Comparison of ENCODE assay signal across 23 cellular contexts in genomic region chr2:43267393-43267792, GRCh38. TPM values are rescaled to one million over a fixed set of nuclear protein-coding genes. Genes with fewer than 3 reads are reported as not detected.
DNase-seq lines count a peak whose midpoint lies in the region; ATAC-seq and TF ChIP-seq lines count a peak whose summit lies in the region.
"Had no signal": no experiment of that assay in that cellular context is flagged by ENCODE, and none has a peak within 500 bp of the region (broad histone marks: within the 10 kb centered on the region; RNA-seq: fewer than 3 reads in every experiment).

No MANE protein-coding gene starts in this region.

- peak; percentile 80 for DNase-seq in DMS 273 (lab: John Stamatoyannopoulos, UW; ENCODE audit: unreplicated experiment)
- no peak for DNase-seq in ascending aorta (ENCODE audit: low spot score in 2 of 2)
- peak; percentile 61 to 73 (median 71) for DNase-seq in right cardiac atrium
- no peak for DNase-seq in stomach
- no peak for DNase-seq in stimulated activated naive CD8-positive, alpha-beta T cell treated with anti-CD3 and anti-CD28 coated beads, Interleukin-15, Interleukin-2, amounts not matched to agents 100 U/mL and 50 U/mL, for 24 hours
- DNase-seq: activated CD4-positive, alpha-beta T cell treated with anti-CD3 and anti-CD28 coated beads, Interleukin-2, amount 50 U/mL, for 1 hour; activated naive CD8-positive, alpha-beta T cell treated with anti-CD3 and anti-CD28 coated beads, Interleukin-2, amount 10 ng/mL, durations not matched to agents 7 days and 5 days; CD4-positive, CD25-positive, alpha-beta regulatory T cell; colonic mucosa; H7; NCI-H1417 treated with DMSO at 0.1 percent for 48 hours; NCI-H510A; SJCRH30; stimulated activated CD4-positive, alpha-beta T cell treated with anti-CD3 and anti-CD28 coated beads, Interleukin-2, amount 100 ng/mL, for 48 hours; stimulated activated naive CD4-positive, alpha-beta T cell treated with Interleukin-2 at 50 U/mL for 16 hours had no signal

- WGBS in right cardiac atrium = 67% methylated on average over 7 of the region's 7 CpGs
- WGBS in stomach, 5 donors = 83 to 91% (median 88%) methylated on average over 7 of the region's 7 CpGs

- H3K27me3 ChIP-seq in ascending aorta (no peaks in the 10 kb centered on the region), right cardiac atrium (ENCODE audit: control insufficient read depth, insufficient read depth) (no peaks in the 10 kb centered on the region), stomach (no peaks in the 10 kb centered on the region)
- H3K27me3 ChIP-seq: colonic mucosa, SJCRH30 had no signal

- no peaks in the 10 kb centered on the region for H3K9me3 ChIP-seq in ascending aorta
- H3K9me3 ChIP-seq in right cardiac atrium (ENCODE audit: control insufficient read depth, low read length) = no peaks in the 10 kb centered on the region
- H3K9me3 ChIP-seq in stomach = no peaks in the 10 kb centered on the region
- H3K9me3 ChIP-seq: colonic mucosa, mucosa of descending colon, psoas muscle, SJCRH30 had no signal

- ATAC-seq in right cardiac atrium = no peak
- ATAC-seq in HG02798 (IDR thresholded peaks at IDR 0.05; ENCODE audit: poor library complexity, unreplicated experiment) = no peak
- ATAC-seq in HG03432 (IDR thresholded peaks at IDR 0.05; ENCODE audit: unreplicated experiment) = no peak
- ATAC-seq in stimulated activated naive CD8-positive, alpha-beta T cell treated with anti-CD3 and anti-CD28 coated beads, Interleukin-15, Interleukin-2, amounts not matched to agents 100 U/mL and 50 U/mL, for 24 hours = no peak
- ATAC-seq in HG03439 (IDR thresholded peaks at IDR 0.05; ENCODE audit: unreplicated experiment) = no peak
- ATAC-seq: mucosa of descending colon, psoas muscle had no signal

- H3K36me3 ChIP-seq in ascending aorta = no peaks in the 10 kb centered on the region
- peaks cover 0 to 1% (median 0%) of the 10 kb centered on the region in 4 donors for H3K36me3 ChIP-seq in stomach
- H3K36me3 ChIP-seq: colonic mucosa, SJCRH30 had no signal

- TF ChIP-seq CTCF in ascending aorta (IDR thresholded peaks at IDR 0.05) = no peak
- no peak for TF ChIP-seq CTCF in stomach (IDR thresholded peaks at IDR 0.05)

- peaks cover 20 to 44% of the 10 kb centered on the region in 2 donors for H3K4me1 ChIP-seq in ascending aorta
- H3K4me1 ChIP-seq in right cardiac atrium (ENCODE audit: control insufficient read depth, insufficient read depth, low read length) = peaks cover 25% of the 10 kb centered on the region
- peaks cover 18 to 65% (median 45%) of the 10 kb centered on the region in 4 donors for H3K4me1 ChIP-seq in stomach
- H3K4me1 ChIP-seq: colonic mucosa had no signal

- H3K27ac ChIP-seq in ascending aorta (peak overlapping the region; percentile 79 to 90), right cardiac atrium (ENCODE audit: low read length) (no peak overlapping the region), stomach (peak overlapping the region in 4 of 5 donors; percentile 74 to 83 (median 80))
- H3K27ac ChIP-seq: PC-9, SJCRH30, VCaP had no signal

- no peak for TF ChIP-seq POLR2A in stomach (IDR thresholded peaks at IDR 0.05)

- intact Hi-C loops in ascending aorta (cut with DNase I) (loop anchor here (5.0 kb wide), 1 partner anchor 35 kb away; no protein-coding TSS in a partner anchor), right cardiac atrium (cut with DNase I) (loop anchor here in 1 of 4 donors (5.0 kb wide), 1 partner anchor 65 kb away; no protein-coding TSS in a partner anchor), stomach (cut with DNase I; ENCODE audit: low total_unique reads) (no loop called here)

- H3K4me3 ChIP-seq in ascending aorta (no peak overlapping the region), right cardiac atrium (ENCODE audit: low read length) (no peak overlapping the region), stomach (no peak overlapping the region)
- H3K4me3 ChIP-seq: colonic mucosa, mucosa of descending colon, PC-9, psoas muscle, SJCRH30, skin epidermis had no signal

- TF ChIP-seq EP300 in stomach (IDR thresholded peaks at IDR 0.05) = no peak

RNA-seq across cellular contexts. Expression of gene ZFP36L2, which starts 41.0 kb away (rescaled TPM):
- total RNA-seq in ascending aorta (148 TPM), right cardiac atrium (10 to 100 TPM; 62.1 to 73.0 (median 68.1) TPM), stomach (100 to 1,000 TPM in 3 of 5 donors, 10 to 100 TPM in 2; 49.1 to 189 (median 109) TPM)
- polyA plus RNA-seq in right cardiac atrium (40.3 TPM), stomach (10 to 100 TPM; 43.7 to 89.2 (median 44.0) TPM)

Comparison
In these comparisons a context has a peak if more than half of its experiments do, and no peak if none do; other contexts are left out.
1. DNase-seq: peak in DMS 273 (single experiment) and right cardiac atrium (3 of 3); none in ascending aorta (0 of 2), stomach (single experiment) and stimulated activated naive CD8-positive, alpha-beta T cell treated with anti-CD3 and anti-CD28 coated beads, Interleukin-15, Interleukin-2, amounts not matched to agents 100 U/mL and 50 U/mL, for 24 hours (single experiment).